Comparison of ENCODE assay signal across 8 cellular contexts in genomic region chr7:34115503-34115902, GRCh38.
"Had no signal": no experiment of that assay in that cellular context is flagged by ENCODE, and none has a peak within 500 bp of the region (broad histone marks: within the 10 kb centered on the region; RNA-seq: fewer than 3 reads in every experiment).

No MANE protein-coding gene starts in this region.

- FAIRE-seq: G401.6, GM12878, GM12891, GM12892, GM18507, GM19239 had no signal

- DNase-seq: GDM1, GF-D8 had no signal

- H3K4me3 ChIP-seq: GM12878 had no signal

- ATAC-seq: GM12878 had no signal
